20 cellular contexts compared by ENCODE assay signal in the genomic region with DNA sequence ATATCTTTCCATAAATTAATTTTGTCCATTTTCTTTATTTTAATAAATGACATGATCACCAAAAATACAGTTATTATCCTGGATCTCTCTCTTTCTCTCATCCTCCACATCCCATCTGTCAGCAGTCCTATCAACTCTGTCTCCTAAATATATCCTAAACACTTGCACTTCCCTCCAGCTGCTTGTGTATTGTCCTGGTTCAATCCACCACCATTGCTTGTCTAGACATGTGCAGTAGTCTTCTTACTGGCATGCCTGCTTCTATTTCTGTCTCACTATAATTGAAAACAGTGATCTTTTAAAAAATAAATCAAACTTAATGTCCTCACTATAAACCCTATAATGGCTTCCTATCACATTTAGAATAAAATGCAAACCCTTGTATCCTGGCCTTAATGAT.
"Had no signal": no experiment of that assay in that cellular context is flagged by ENCODE, and none has a peak within 500 bp of the region (broad histone marks: within the 10 kb centered on the region; RNA-seq: fewer than 3 reads in every experiment).

No MANE protein-coding gene starts in this region.

- H3K9me3 Mint-ChIP-seq: activated naive CD8-positive, alpha-beta T cell treated with anti-CD3 and anti-CD28 coated beads, Interleukin-2, amount 10 ng/mL, durations not matched to agents 7 days and 5 days; activated T-helper 17 cell treated with anti-CD3 and anti-CD28 coated beads, Interleukin-2, amount 50 U/mL, for 72 hours; endodermal cell; WTC11 had no signal

- ATAC-seq: activated CD4-positive, alpha-beta T cell treated with anti-CD3 and anti-CD28 coated beads for 36 hours; activated T-helper 17 cell treated with anti-CD3 and anti-CD28 coated beads, Interleukin-2, amount 50 U/mL, for 72 hours; body of pancreas; gastrocnemius medialis; left lung; WTC11 had no signal

- H3K4me3 ChIP-seq: body of pancreas, colonic mucosa, gastrocnemius medialis, left lung, neural progenitor cell, thyroid gland had no signal

- H3K36me3 ChIP-seq: colonic mucosa, gastrocnemius medialis, left lung, neural progenitor cell, thyroid gland had no signal

- H3K4me3 Mint-ChIP-seq: activated CD4-positive, alpha-beta T cell treated with anti-CD3 and anti-CD28 coated beads for 36 hours; activated naive CD8-positive, alpha-beta T cell treated with anti-CD3 and anti-CD28 coated beads, Interleukin-2, amount 10 ng/mL, durations not matched to agents 7 days and 5 days; activated T-helper 17 cell treated with anti-CD3 and anti-CD28 coated beads, Interleukin-2, amount 50 U/mL, for 72 hours; endodermal cell; neural progenitor cell; WTC11 had no signal

- H3K27me3 Mint-ChIP-seq: activated CD4-positive, alpha-beta T cell treated with anti-CD3 and anti-CD28 coated beads for 36 hours; activated T-helper 17 cell treated with anti-CD3 and anti-CD28 coated beads, Interleukin-2, amount 50 U/mL, for 72 hours; progenitor cell of endocrine pancreas had no signal

- DNase-seq: activated CD4-positive, alpha-beta T cell treated with anti-CD3 and anti-CD28 coated beads for 36 hours; activated CD4-positive, alpha-beta T cell treated with anti-CD3 and anti-CD28 coated beads, Interleukin-2, amount 50 U/mL, for 48 hours; activated naive CD4-positive, alpha-beta T cell; activated naive CD8-positive, alpha-beta T cell treated with anti-CD3 and anti-CD28 coated beads, Interleukin-2, amount 10 ng/mL, durations not matched to agents 7 days and 5 days; body of pancreas; central memory CD4-positive, alpha-beta T cell; colonic mucosa; endodermal cell; erythroblast; gastrocnemius medialis; head of caudate nucleus; left lung; midbrain; stimulated activated CD4-positive, alpha-beta T cell treated with anti-CD3 and anti-CD28 coated beads, Interleukin-2, amount 100 ng/mL, for 24 hours; stimulated activated naive CD4-positive, alpha-beta T cell treated with Interleukin-2 at 50 U/mL for 16 hours; thyroid gland had no signal

- H3K27ac Mint-ChIP-seq: activated CD4-positive, alpha-beta T cell treated with anti-CD3 and anti-CD28 coated beads for 36 hours; activated naive CD8-positive, alpha-beta T cell treated with anti-CD3 and anti-CD28 coated beads, Interleukin-2, amount 10 ng/mL, durations not matched to agents 7 days and 5 days; activated T-helper 17 cell treated with anti-CD3 and anti-CD28 coated beads, Interleukin-2, amount 50 U/mL, for 72 hours; endodermal cell; progenitor cell of endocrine pancreas; WTC11 had no signal

- H3K4me1 Mint-ChIP-seq: activated CD4-positive, alpha-beta T cell treated with anti-CD3 and anti-CD28 coated beads for 36 hours; activated naive CD8-positive, alpha-beta T cell treated with anti-CD3 and anti-CD28 coated beads, Interleukin-2, amount 10 ng/mL, durations not matched to agents 7 days and 5 days; activated T-helper 17 cell treated with anti-CD3 and anti-CD28 coated beads, Interleukin-2, amount 50 U/mL, for 72 hours had no signal

- H3K27me3 ChIP-seq: body of pancreas, colonic mucosa, gastrocnemius medialis, left lung, neural progenitor cell, thyroid gland had no signal

- H3K36me3 Mint-ChIP-seq: activated naive CD8-positive, alpha-beta T cell treated with anti-CD3 and anti-CD28 coated beads, Interleukin-2, amount 10 ng/mL, durations not matched to agents 7 days and 5 days; WTC11 had no signal
